ENCODE assay signal across 10 cellular contexts in the genomic region with DNA sequence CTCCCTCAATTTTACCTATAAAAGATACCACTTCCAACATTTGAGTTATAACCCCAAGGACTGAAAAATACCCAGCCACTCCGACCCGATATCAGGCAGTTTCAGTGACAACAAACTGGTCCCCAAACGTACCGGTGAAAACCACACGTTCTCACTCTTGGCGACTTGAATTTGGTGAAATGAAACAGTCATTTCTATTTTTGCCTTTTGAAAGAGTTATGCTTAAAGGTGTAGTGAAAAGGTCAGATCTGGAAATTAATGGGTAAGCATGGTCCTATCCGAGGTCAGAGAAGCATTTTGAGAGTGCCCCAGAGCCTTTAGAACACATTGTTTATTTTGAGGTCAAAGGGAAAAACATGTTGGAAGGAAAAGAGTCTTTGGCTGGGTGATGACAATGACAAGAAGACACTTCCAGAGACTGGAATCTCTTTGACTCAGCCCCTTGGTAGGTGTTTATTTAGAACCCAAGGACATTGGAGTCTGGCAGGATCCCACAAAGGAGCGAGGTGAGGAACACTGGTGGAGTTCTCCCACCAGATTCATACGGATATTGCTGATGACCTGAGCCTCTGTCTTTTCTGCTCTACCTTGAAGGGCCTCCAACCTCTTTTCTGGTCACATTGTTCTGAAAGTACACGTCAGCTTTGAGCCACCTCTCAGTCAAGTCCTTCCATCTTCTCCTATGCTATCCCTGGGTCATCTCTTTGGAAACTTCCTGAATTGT.
DNase-seq lines count a peak whose midpoint lies in the region; ATAC-seq and FAIRE-seq lines count a peak whose summit lies in the region.
"Had no signal": no experiment of that assay in that cellular context is flagged by ENCODE, and none has a peak within 500 bp of the region (broad histone marks: within the 10 kb centered on the region; RNA-seq: fewer than 3 reads in every experiment).

No MANE protein-coding gene starts in this region.

- H3K9me3 ChIP-seq in small intestine (ENCODE audit: control insufficient read depth, low read depth), result no peaks in the 10 kb centered on the region

- H3K9me3 Mint-ChIP-seq in natural killer cell treated with Interleukin-12 subunit alpha and Interleukin-12 subunit beta and Interleukin-15 and Interleukin-18, amount 100 ng/mL, for 72 hours, result no peaks in the 10 kb centered on the region

- peaks cover 54 to 75% of the 10 kb centered on the region in 2 donors for H3K4me1 Mint-ChIP-seq in natural killer cell treated with Interleukin-12 subunit alpha and Interleukin-12 subunit beta and Interleukin-15 and Interleukin-18, amount 100 ng/mL, for 72 hours (ENCODE audit: low read depth in 2 of 2)

- H3K27me3 ChIP-seq in small intestine (ENCODE audit: control insufficient read depth in 2 of 2, insufficient read depth in 2 of 2, low read length in 2 of 2), result no peaks in the 10 kb centered on the region

- peaks cover 0 to 3% of the 10 kb centered on the region in 2 donors for H3K4me1 ChIP-seq in small intestine (ENCODE audit: control insufficient read depth in 2 of 2, insufficient read depth in 1 of 2, low read depth in 1 of 2, low read length in 1 of 2)

- no peak overlapping the region for H3K4me3 ChIP-seq in small intestine (ENCODE audit: low read depth in 1 of 2, low read length in 2 of 2)

- 80 to 86% (median 81%) methylated on average over 10 of the region's 10 CpGs for WGBS in small intestine, 3 donors

- DNase-seq in natural killer cell treated with Interleukin-12 subunit alpha and Interleukin-12 subunit beta and Interleukin-15 and Interleukin-18, amount 100 ng/mL, for 72 hours (ENCODE audit: low spot score), result no peak
- no peak for DNase-seq in small intestine
- no peak for DNase-seq in NCI-H2196 (lab: John Stamatoyannopoulos, UW; ENCODE audit: unreplicated experiment)
- no peak for DNase-seq in SIG-M5 treated with dmso at 0.1 percent for 504 hours (lab: John Stamatoyannopoulos, UW; ENCODE audit: unreplicated experiment)
- DNase-seq: activated CD8-positive, alpha-beta memory T cell treated with anti-CD3 and anti-CD28 coated beads, Interleukin-2, amount 50 U/mL, for 48 hours had no signal

- peak overlapping the region in 1 of 2 donors; percentile 33 for H3K27ac ChIP-seq in small intestine (ENCODE audit: low read depth in 1 of 2, low read length in 1 of 2)

- H3K27ac Mint-ChIP-seq in natural killer cell treated with Interleukin-12 subunit alpha and Interleukin-12 subunit beta and Interleukin-15 and Interleukin-18, amount 100 ng/mL, for 72 hours, result peak overlapping the region; percentile 34 to 74

- peaks cover 22% of the 10 kb centered on the region for H3K36me3 Mint-ChIP-seq in natural killer cell treated with Interleukin-12 subunit alpha and Interleukin-12 subunit beta and Interleukin-15 and Interleukin-18, amount 100 ng/mL, for 72 hours

- no peaks in the 10 kb centered on the region for H3K27me3 Mint-ChIP-seq in natural killer cell treated with Interleukin-12 subunit alpha and Interleukin-12 subunit beta and Interleukin-15 and Interleukin-18, amount 100 ng/mL, for 72 hours

- ATAC-seq in GM18868 (IDR thresholded peaks at IDR 0.05; ENCODE audit: unreplicated experiment) (peak; percentile 38), GM21619 (IDR thresholded peaks at IDR 0.05; ENCODE audit: unreplicated experiment) (peak; percentile 53), HG03565 (IDR thresholded peaks at IDR 0.05; ENCODE audit: unreplicated experiment) (peak; percentile 34)
- ATAC-seq in natural killer cell treated with Interleukin-12 subunit alpha and Interleukin-12 subunit beta and Interleukin-15 and Interleukin-18, amount 100 ng/mL, for 72 hours, result peak in 1 of 2 donors; percentile 70

- peak overlapping the region; percentile 88 for H3K4me3 Mint-ChIP-seq in natural killer cell treated with Interleukin-12 subunit alpha and Interleukin-12 subunit beta and Interleukin-15 and Interleukin-18, amount 100 ng/mL, for 72 hours
- H3K4me3 Mint-ChIP-seq: nephron had no signal

- no peak for FAIRE-seq in small intestine (lab: Jason Lieb, UNC)
- FAIRE-seq: H54 had no signal

- peaks cover 0 to 2% of the 10 kb centered on the region in 2 donors for H3K36me3 ChIP-seq in small intestine (ENCODE audit: control insufficient read depth in 2 of 2, insufficient read depth in 2 of 2, low read length in 2 of 2)
